24 cellular contexts compared by ENCODE assay signal in genomic region chr10:133048306-133048705, GRCh38. TPM values are rescaled to one million over a fixed set of nuclear protein-coding genes. Genes with fewer than 3 reads are reported as not detected.
DNase-seq lines count a peak whose midpoint lies in the region; ATAC-seq, FAIRE-seq and TF ChIP-seq lines count a peak whose summit lies in the region.
"Had no signal": no experiment of that assay in that cellular context is flagged by ENCODE, and none has a peak within 500 bp of the region (broad histone marks: within the 10 kb centered on the region; RNA-seq: fewer than 3 reads in every experiment).

No MANE protein-coding gene starts in this region.

- H3K4me1 ChIP-seq in BLaER1 (peaks cover 59% of the 10 kb centered on the region), HEK293 (ENCODE audit: control insufficient read depth, insufficient read depth, low read length) (no peaks in the 10 kb centered on the region), neural progenitor cell (peaks cover 10% of the 10 kb centered on the region)
- H3K4me1 ChIP-seq: A549, BE2C, HAP-1 had no signal

- H3K4me2 ChIP-seq in BLaER1 = peak overlapping the region; percentile 43; the same call in 1 of the 2 replicates
- H3K4me2 ChIP-seq in neural progenitor cell = no peak overlapping the region
- H3K4me2 ChIP-seq: A549, GM23338 had no signal

- no peaks in the 10 kb centered on the region for H3K79me2 ChIP-seq in neural progenitor cell (ENCODE audit: low read depth)

- no peak overlapping the region for H3K4me3 ChIP-seq in BLaER1
- H3K4me3 ChIP-seq in HEK293 (ENCODE audit: low read depth, low read length) = no peak overlapping the region
- H3K4me3 ChIP-seq in neural progenitor cell = no peak overlapping the region
- H3K4me3 ChIP-seq: A549, GM12878, GM23338, HAP-1 had no signal

- FAIRE-seq in HTR-8/SVneo (lab: Jason Lieb, UNC) = no peak
- FAIRE-seq: A549, D721Med, GM12878, H54 had no signal

- no peak for ATAC-seq in HG03432 (IDR thresholded peaks at IDR 0.05; ENCODE audit: unreplicated experiment)
- ATAC-seq: A549; CD8-positive, alpha-beta T cell; GM12878; GM23338 had no signal

- H2AFZ ChIP-seq in neural progenitor cell (replicated peaks) = no peak overlapping the region
- H2AFZ ChIP-seq: GM23338 had no signal

- H3K36me3 ChIP-seq in BLaER1 = no peaks in the 10 kb centered on the region
- H3K36me3 ChIP-seq in HEK293 (ENCODE audit: control insufficient read depth in 2 of 2, insufficient read depth in 1 of 2, low read length in 2 of 2) = no peaks in the 10 kb centered on the region
- no peaks in the 10 kb centered on the region for H3K36me3 ChIP-seq in neural progenitor cell
- H3K36me3 ChIP-seq: BE2C, HAP-1 had no signal

- H3K36me3 Mint-ChIP-seq in glutamatergic neuron (ENCODE audit: unreplicated experiment) = no peaks in the 10 kb centered on the region
- no peaks in the 10 kb centered on the region for H3K36me3 Mint-ChIP-seq in neural progenitor cell
- H3K36me3 Mint-ChIP-seq: CD4-positive, CD25-positive, alpha-beta regulatory T cell; CD8-positive, alpha-beta T cell had no signal

- H4K20me1 ChIP-seq in BLaER1 (peaks cover 26% of the 10 kb centered on the region; the same call in 1 of the 2 replicates), neural progenitor cell (ENCODE audit: low read depth) (no peaks in the 10 kb centered on the region)

- H3K9ac ChIP-seq in BLaER1 = no peak overlapping the region
- no peak overlapping the region for H3K9ac ChIP-seq in neural progenitor cell

- peaks cover 14% of the 10 kb centered on the region for H3F3A ChIP-seq in neural progenitor cell (ENCODE audit: low read depth)

- H3K27ac ChIP-seq in BLaER1 (no peak overlapping the region), HEK293 (ENCODE audit: extremely low read depth, low read depth, low read length) (no peak overlapping the region), neural progenitor cell (no peak overlapping the region)
- H3K27ac ChIP-seq: A549, C4-2B had no signal

- no peak for TF ChIP-seq CTCF in HEK293 (tag by site-specific recombination; IDR thresholded peaks at IDR 0.05)
- no peak for TF ChIP-seq CTCF in glutamatergic neuron (IDR thresholded peaks at IDR 0.05; ENCODE audit: partially characterized antibody, unreplicated experiment)
- no peak for TF ChIP-seq CTCF in neural progenitor cell (IDR thresholded peaks at IDR 0.05)

- H3K27ac Mint-ChIP-seq in glutamatergic neuron (ENCODE audit: unreplicated experiment) (peak overlapping the region; percentile 90), neural progenitor cell (peak overlapping the region; percentile 82)
- H3K27ac Mint-ChIP-seq: CD4-positive, CD25-positive, alpha-beta regulatory T cell; CD8-positive, alpha-beta T cell; GM23338 had no signal

- H3K4me1 Mint-ChIP-seq in glutamatergic neuron (ENCODE audit: low read depth, unreplicated experiment) (peaks cover 26% of the 10 kb centered on the region), neural progenitor cell (peaks cover 46% of the 10 kb centered on the region)
- H3K4me1 Mint-ChIP-seq: CD4-positive, CD25-positive, alpha-beta regulatory T cell had no signal

- H3K9me3 ChIP-seq in BLaER1 = no peaks in the 10 kb centered on the region
- no peaks in the 10 kb centered on the region for H3K9me3 ChIP-seq in HEK293 (ENCODE audit: control insufficient read depth, insufficient read depth, low read depth, low read length)
- H3K9me3 ChIP-seq in neural progenitor cell (ENCODE audit: low read depth) = no peaks in the 10 kb centered on the region
- H3K9me3 ChIP-seq: A549, BE2C, HAP-1 had no signal

- peaks cover 54% of the 10 kb centered on the region for H3K27me3 ChIP-seq in BLaER1
- no peaks in the 10 kb centered on the region for H3K27me3 ChIP-seq in neural progenitor cell

- H3K4me3 Mint-ChIP-seq in glutamatergic neuron (ENCODE audit: unreplicated experiment) (no peak overlapping the region), neural progenitor cell (no peak overlapping the region)
- H3K4me3 Mint-ChIP-seq: CD4-positive, CD25-positive, alpha-beta regulatory T cell; CD8-positive, alpha-beta T cell; GM23338 had no signal

- peaks cover 9% of the 10 kb centered on the region for H3K9me3 Mint-ChIP-seq in glutamatergic neuron (ENCODE audit: unreplicated experiment)
- no peaks in the 10 kb centered on the region for H3K9me3 Mint-ChIP-seq in neural progenitor cell
- H3K9me3 Mint-ChIP-seq: CD4-positive, CD25-positive, alpha-beta regulatory T cell; CD8-positive, alpha-beta T cell; GM23338 had no signal

- no peak for DNase-seq in glutamatergic neuron
- DNase-seq in neural progenitor cell (ENCODE audit: low spot score) = no peak
- no peak for DNase-seq in HTR-8/SVneo (ENCODE audit: insufficient read length, low spot score)
- DNase-seq in stimulated activated CD4-positive, alpha-beta T cell treated with anti-CD3 and anti-CD28 coated beads, Interleukin-2, amount 100 ng/mL, for 24 hours = no peak
- DNase-seq: 8988T; ACHN; AML-193; BE2C; CD4-positive, CD25-positive, alpha-beta regulatory T cell; CD8-positive, alpha-beta T cell; DMS 273 treated with DMSO at 0.1 percent for 48 hours; DMS79; EL; GDM1 had no signal

- POLR2A ChIA-PET in HEK293 (lab: Yijun Ruan, JAX) = no interaction called here

- H3K27me3 Mint-ChIP-seq in glutamatergic neuron (ENCODE audit: unreplicated experiment) (peaks cover 12% of the 10 kb centered on the region), neural progenitor cell (ENCODE audit: insufficient read depth, low read depth) (peaks cover 20% of the 10 kb centered on the region)
- H3K27me3 Mint-ChIP-seq: CD4-positive, CD25-positive, alpha-beta regulatory T cell had no signal

- CTCF ChIA-PET in HEK293 (lab: Yijun Ruan, JAX) = interaction anchor here (1.0 kb wide), 1 partner anchor 111 kb away, joined by 4 read pairs; no protein-coding TSS in a partner anchor

TF ChIP-seq in HEK293, 187 proteins besides CTCF, POLR2A, EP300 and RAD21:
- no peak for TF ChIP-seq EGR2 (tag by site-specific recombination; IDR thresholded peaks at IDR 0.05; ENCODE audit: low read depth)
- no peak for TF ChIP-seq ZNF121 (tag by site-specific recombination; IDR thresholded peaks at IDR 0.05)
- TF ChIP-seq ZNF558 (tag by site-specific recombination; IDR thresholded peaks at IDR 0.05) = no peak
- no peak for TF ChIP-seq ZNF449 (tag by site-specific recombination; IDR thresholded peaks at IDR 0.05)
- TF ChIP-seq GFI1B (tag by site-specific recombination; IDR thresholded peaks at IDR 0.05) = no peak
- TF ChIP-seq HOXA7 (CRISPR knock-in tag; IDR thresholded peaks at IDR 0.05; ENCODE audit: borderline replicate concordance) = no peak
- no peak for TF ChIP-seq ZNF202 (tag by site-specific recombination; IDR thresholded peaks at IDR 0.05; ENCODE audit: borderline replicate concordance)
- TF ChIP-seq ZNF10 (tag by site-specific recombination; IDR thresholded peaks at IDR 0.05) = no peak
- peak; percentile 93 for TF ChIP-seq ZIC2 (tag by site-specific recombination; IDR thresholded peaks at IDR 0.05)

RNA-seq across cellular contexts. Expression of gene ADGRA1, which starts 39.4 kb away (rescaled TPM):
- total RNA-seq in glutamatergic neuron (ENCODE audit: unreplicated experiment) (9.1 TPM), neural progenitor cell (ENCODE audit: low replicate concordance) (not detected in 2 replicates)
- total RNA-seq: CD4-positive, CD25-positive, alpha-beta regulatory T cell; CD8-positive, alpha-beta T cell; GM12878 had no signal

Comparison
In these comparisons a context has a peak if more than half of its experiments do, and no peak if none do; other contexts are left out.
1. RNA of gene ADGRA1, which starts 39.4 kb away (total RNA-seq): 9.1 TPM in glutamatergic neuron (single experiment); not detected in neural progenitor cell; every median in the first group is over 10 times any median in the second.